Comparison of ENCODE assay signal across 8 cellular contexts in the genomic region with DNA sequence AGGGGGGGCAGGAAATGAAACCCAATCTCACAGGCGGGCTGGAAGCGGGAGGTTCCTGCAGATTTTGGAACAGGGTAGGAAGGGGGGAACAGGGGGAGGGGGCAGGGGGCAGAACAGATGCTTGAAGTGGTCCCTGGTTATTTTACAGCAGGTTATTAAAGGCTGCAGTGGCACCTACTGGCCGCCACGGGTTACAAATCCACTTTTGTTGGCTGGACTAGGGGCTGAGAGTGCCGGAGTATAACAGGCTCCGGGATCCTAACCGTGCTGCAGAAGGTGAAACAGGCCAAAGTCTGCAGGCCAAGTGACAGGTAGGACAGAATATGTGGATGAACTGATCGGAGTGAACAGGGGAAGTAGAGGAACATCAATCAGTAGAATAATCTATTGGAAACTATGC. TPM values are rescaled to one million over a fixed set of nuclear protein-coding genes. Genes with fewer than 3 reads are reported as not detected.
DNase-seq lines count a peak whose midpoint lies in the region; ATAC-seq and TF ChIP-seq lines count a peak whose summit lies in the region.

No MANE protein-coding gene starts in this region.

- H3K27me3 ChIP-seq in ascending aorta, result peaks cover 17% of the 10 kb centered on the region

- DNase-seq in AG09319 (ENCODE audit: extremely low read depth, low read depth) (no peak), GM12864 (ENCODE audit: low read depth) (no peak), Kasumi-1 (lab: John Stamatoyannopoulos, UW) (peak; percentile 26 to 64), ascending aorta (ENCODE audit: low spot score in 2 of 2) (no peak), left colon (no peak), retina (no peak), cortex of kidney (lab: John Stamatoyannopoulos, UW) (no peak)
- no peak for DNase-seq in activated CD8-positive, alpha-beta memory T cell treated with anti-CD3 and anti-CD28 coated beads for 24 hours

- TF ChIP-seq CTCF in AG09319 (IDR thresholded peaks at IDR 0.05; ENCODE audit: low read depth, low read length), result peak; percentile 49
- peak; percentile 56 for TF ChIP-seq CTCF in GM12864 (IDR thresholded peaks at IDR 0.05; ENCODE audit: low read depth, low read length, missing control alignments)
- peak in 2 of 3 experiments; percentile 46 to 48 for TF ChIP-seq CTCF in ascending aorta (IDR thresholded peaks at IDR 0.05)

- H3K4me3 ChIP-seq in GM12864 (ENCODE audit: low read depth, low read length) (no peak overlapping the region), ascending aorta (no peak overlapping the region)

- peak; percentile 62 for ATAC-seq in left colon

- H3K27ac ChIP-seq in ascending aorta, result no peak overlapping the region

- no peaks in the 10 kb centered on the region for H3K9me3 ChIP-seq in ascending aorta

- intact Hi-C loops in ascending aorta (cut with DNase I), result loop anchor here (2.0 kb wide), 1 partner anchor 31 kb away; no protein-coding TSS in a partner anchor
- intact Hi-C loops in left colon (cut with DNase I, micrococcal nuclease), result no loop called here

- peaks cover 4 to 17% of the 10 kb centered on the region in 2 donors for H3K4me1 ChIP-seq in ascending aorta

- no peaks in the 10 kb centered on the region for H3K36me3 ChIP-seq in ascending aorta

RNA-seq across cellular contexts. Expression of gene ROBO3, which starts 2.5 kb away (rescaled TPM):
- total RNA-seq in ascending aorta (37.5 TPM), left colon (10 to 100 TPM in 1 of 2 donors, 1 to 10 TPM in 1; 9.2 to 12.0 TPM)

RNA-seq across cellular contexts. Expression of gene ROBO4, which starts 30.0 kb away (rescaled TPM):
- 51.5 TPM for total RNA-seq in ascending aorta
- 1 to 10 TPM; 4.3 to 4.8 TPM for total RNA-seq in left colon

RNA-seq across cellular contexts. Expression of gene HEPN1, which starts 51.4 kb away (rescaled TPM):
- total RNA-seq in ascending aorta (not detected), left colon (not detected)

Comparison
In these comparisons a context has a peak if more than half of its experiments do, and no peak if none do; other contexts are left out.
1. DNase-seq: peak in Kasumi-1 (2 of 2); none in AG09319 (single experiment), GM12864 (single experiment), ascending aorta (0 of 2), left colon (0 of 2), retina (single experiment), cortex of kidney (single experiment) and activated CD8-positive, alpha-beta memory T cell treated with anti-CD3 and anti-CD28 coated beads for 24 hours (single experiment).
2. Peak in every context shown above with its lines, with median percentiles within 50 percentile points of each other: CTCF ChIP-seq.